13 cellular contexts compared by ENCODE assay signal in the genomic region with DNA sequence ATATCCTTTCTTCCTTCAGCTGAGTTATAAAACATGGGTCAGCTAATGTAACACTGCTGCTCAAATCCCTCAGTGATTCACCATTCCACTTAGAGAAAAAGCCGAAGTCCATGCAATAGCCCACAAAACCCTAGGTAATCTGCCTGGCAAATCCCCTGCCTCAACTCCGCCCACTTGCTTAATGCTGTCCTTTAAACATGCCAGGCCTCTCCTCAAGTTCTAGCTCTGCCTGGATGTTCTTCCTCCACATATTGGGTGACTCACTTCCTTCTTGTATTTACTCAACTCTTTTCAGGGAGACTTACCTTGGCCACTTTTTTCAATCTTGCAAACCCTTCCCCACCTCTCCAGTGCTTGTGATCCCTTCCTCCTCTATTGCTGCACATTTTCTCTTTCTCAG.
DNase-seq lines count a peak whose midpoint lies in the region; ATAC-seq and TF ChIP-seq lines count a peak whose summit lies in the region.
"Had no signal": no experiment of that assay in that cellular context is flagged by ENCODE, and none has a peak within 500 bp of the region (broad histone marks: within the 10 kb centered on the region; RNA-seq: fewer than 3 reads in every experiment).

No MANE protein-coding gene starts in this region.

- H3K27ac ChIP-seq in PC-9, result no peak overlapping the region
- H3K27ac ChIP-seq in mesendoderm (ENCODE audit: low read depth, low read length), result no peak overlapping the region
- no peak overlapping the region for H3K27ac ChIP-seq in suprapubic skin
- H3K27ac ChIP-seq: SK-N-MC had no signal

- no peak for TF ChIP-seq POLR2A in suprapubic skin (IDR thresholded peaks at IDR 0.05)

- H4K5ac ChIP-seq in mesendoderm (ENCODE audit: low read length), result no peak overlapping the region

- H2AK5ac ChIP-seq in mesendoderm (ENCODE audit: low read length), result no peak overlapping the region

- H2BK120ac ChIP-seq in mesendoderm (ENCODE audit: low read depth, low read length), result no peak overlapping the region

- ATAC-seq in Right ventricle myocardium superior (ENCODE audit: poor library complexity), result no peak
- no peak for ATAC-seq in HG03378 (IDR thresholded peaks at IDR 0.05; ENCODE audit: unreplicated experiment)
- ATAC-seq: effector memory CD8-positive, alpha-beta T cell had no signal

- no peak overlapping the region for H3K18ac ChIP-seq in mesendoderm (ENCODE audit: low read length)

- H3K4me3 ChIP-seq in PC-9 (no peak overlapping the region), mesendoderm (ENCODE audit: low read length) (no peak overlapping the region), suprapubic skin (no peak overlapping the region)
- H3K4me3 ChIP-seq: SK-N-MC had no signal

- no peaks in the 10 kb centered on the region for H3K36me3 ChIP-seq in PC-9 (ENCODE audit: low read depth)
- no peaks in the 10 kb centered on the region for H3K36me3 ChIP-seq in mesendoderm (ENCODE audit: control insufficient read depth, insufficient read depth, low read length)
- no peaks in the 10 kb centered on the region for H3K36me3 ChIP-seq in suprapubic skin

- no peak overlapping the region for H3K23ac ChIP-seq in mesendoderm (ENCODE audit: low read length)

- no peaks in the 10 kb centered on the region for H3K27me3 ChIP-seq in PC-9 (ENCODE audit: insufficient read depth, low read depth)
- no peaks in the 10 kb centered on the region for H3K27me3 ChIP-seq in mesendoderm (ENCODE audit: insufficient read depth, low read length, poor library complexity)
- no peaks in the 10 kb centered on the region for H3K27me3 ChIP-seq in suprapubic skin

- no peaks in the 10 kb centered on the region for H3K9me2 ChIP-seq in PC-9 (ENCODE audit: insufficient read depth)

- no peak overlapping the region for H3K9ac ChIP-seq in mesendoderm (ENCODE audit: low read length)

- no peak overlapping the region for H3K4ac ChIP-seq in mesendoderm (ENCODE audit: low read depth, low read length)

- no peaks in the 10 kb centered on the region for H4K20me1 ChIP-seq in PC-9 (ENCODE audit: insufficient read depth)

- no peak overlapping the region for H3K56ac ChIP-seq in mesendoderm (ENCODE audit: low read length)

- no peak overlapping the region for H2AFZ ChIP-seq in PC-9

- H2BK15ac ChIP-seq in mesendoderm (replicated peaks; ENCODE audit: low read depth), result no peak overlapping the region

- no peak overlapping the region for H4K8ac ChIP-seq in mesendoderm (ENCODE audit: low read depth, low read length)

- H2BK5ac ChIP-seq in mesendoderm (ENCODE audit: low read length), result no peak overlapping the region

- DNase-seq in H4 (ENCODE audit: low spot score), result peak; percentile 89
- peak; percentile 35 for DNase-seq in PC-9
- peak; percentile 58 for DNase-seq in dedifferentiated amniotic fluid mesenchymal stem cell (ENCODE audit: extremely low spot score)
- DNase-seq in mesendoderm, result peak; percentile 35
- DNase-seq in NCI-H1048 (lab: John Stamatoyannopoulos, UW), result no peak
- DNase-seq in Right ventricle myocardium superior, result no peak
- no peak for DNase-seq in suprapubic skin (ENCODE audit: low spot score in 2 of 2)
- DNase-seq: activated CD4-positive, alpha-beta memory T cell treated with anti-CD3 and anti-CD28 coated beads for 36 hours; effector memory CD8-positive, alpha-beta T cell; nephron progenitor cell; stimulated activated naive CD4-positive, alpha-beta T cell treated with Interleukin-2 at 50 U/mL for 16 hours had no signal

- no peak overlapping the region for H3K4me2 ChIP-seq in PC-9
- no peak overlapping the region for H3K4me2 ChIP-seq in mesendoderm (ENCODE audit: low read length)

- intact Hi-C loops in PC-9 (cut with micrococcal nuclease; ENCODE audit: unreplicated experiment) (no loop called here), Right ventricle myocardium superior (cut with DNase I) (loop anchor here (10.0 kb wide), 1 partner anchor 307 kb away; no protein-coding TSS in a partner anchor)

- H3K9me3 ChIP-seq in PC-9 (ENCODE audit: insufficient read depth, low read depth), result no peaks in the 10 kb centered on the region
- no peaks in the 10 kb centered on the region for H3K9me3 ChIP-seq in suprapubic skin

- no CpG with 5 or more reads among the region's 2 CpGs for WGBS in mesendoderm (ENCODE audit: extremely low coverage, insufficient coverage, low lambda C conversion rate)
- 93% methylated on average over 2 of the region's 2 CpGs for WGBS in suprapubic skin

- H3K79me1 ChIP-seq in mesendoderm (ENCODE audit: low read length), result no peaks in the 10 kb centered on the region

- TF ChIP-seq EP300 in suprapubic skin (IDR thresholded peaks at IDR 0.05), result no peak

- POLR2A ChIA-PET in PC-9 (lab: Charles Lee; ENCODE audit: unreplicated experiment), result no interaction called here

- BruUV-seq in PC-9 (replicated peaks; lab: Mats Ljungman, UMichigan), result no TSS peak

- TF ChIP-seq CTCF in PC-9 (conservative IDR thresholded peaks at IDR 0.05) (no peak), suprapubic skin (IDR thresholded peaks at IDR 0.05) (no peak)

- H3K4me1 ChIP-seq in PC-9 (replicated peaks; ENCODE audit: insufficient read depth) (no peaks in the 10 kb centered on the region), mesendoderm (ENCODE audit: control insufficient read depth, low read depth, low read length) (no peaks in the 10 kb centered on the region), suprapubic skin (no peaks in the 10 kb centered on the region)

- H3K79me2 ChIP-seq in PC-9 (ENCODE audit: low read depth) (no peaks in the 10 kb centered on the region), mesendoderm (ENCODE audit: control insufficient read depth, insufficient read depth, low read length) (no peaks in the 10 kb centered on the region)

- H3F3A ChIP-seq in PC-9 (ENCODE audit: insufficient read depth, low read depth), result no peaks in the 10 kb centered on the region

- CTCF ChIA-PET in PC-9 (lab: Charles Lee), result no interaction called here

Comparison
In these comparisons a context has a peak if more than half of its experiments do, and no peak if none do; other contexts are left out.
1. DNase-seq: peak in H4 (single experiment), PC-9 (2 of 2), dedifferentiated amniotic fluid mesenchymal stem cell (single experiment) and mesendoderm (single experiment); none in NCI-H1048 (single experiment), Right ventricle myocardium superior (single experiment) and suprapubic skin (0 of 2).